18 cellular contexts compared by ENCODE assay signal in the genomic region with DNA sequence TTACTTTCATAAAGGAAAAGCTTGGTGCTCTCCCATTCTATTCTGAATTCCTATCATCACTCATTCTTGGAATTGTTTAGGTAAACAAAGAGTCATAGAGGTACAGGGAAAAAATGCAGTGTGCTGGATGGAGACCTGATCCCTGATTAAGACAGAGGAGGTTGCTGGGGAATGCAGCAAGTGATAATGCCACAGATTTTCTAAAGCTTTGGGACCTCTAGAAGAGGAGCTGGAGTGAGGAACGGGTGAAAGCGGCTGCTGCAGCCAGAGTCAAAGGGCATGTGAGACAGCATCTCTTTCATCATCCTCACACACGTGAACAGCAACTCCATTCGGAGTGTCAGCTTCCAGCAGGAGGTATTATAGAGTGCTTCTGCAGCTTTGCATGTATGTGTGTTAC. TPM values are rescaled to one million over a fixed set of nuclear protein-coding genes. Genes with fewer than 3 reads are reported as not detected.
DNase-seq lines count a peak whose midpoint lies in the region; ATAC-seq and TF ChIP-seq lines count a peak whose summit lies in the region.
"Had no signal": no experiment of that assay in that cellular context is flagged by ENCODE, and none has a peak within 500 bp of the region (broad histone marks: within the 10 kb centered on the region; RNA-seq: fewer than 3 reads in every experiment).

No MANE protein-coding gene starts in this region.

- H3K9me3 Mint-ChIP-seq in Calu3 (ENCODE audit: low read depth, unreplicated experiment), result no peaks in the 10 kb centered on the region
- H3K9me3 Mint-ChIP-seq: activated naive CD8-positive, alpha-beta T cell treated with anti-CD3 and anti-CD28 coated beads, Interleukin-2, amount 10 ng/mL, durations not matched to agents 7 days and 5 days; activated T-cell treated with anti-CD3 and anti-CD28 coated beads, Interleukin-2, amount 50 U/mL, for 24 hours had no signal

- no peak overlapping the region for H3K4me3 ChIP-seq in MG63
- no peak overlapping the region for H3K4me3 ChIP-seq in fibroblast of mammary gland (ENCODE audit: control insufficient read depth, low read depth, low read length)
- no peak overlapping the region for H3K4me3 ChIP-seq in parathyroid adenoma (ENCODE audit: low read depth, low read length)
- no peak overlapping the region for H3K4me3 ChIP-seq in HAP-1

- no peak overlapping the region for H3K27ac ChIP-seq in parathyroid adenoma

- H3K27me3 Mint-ChIP-seq in Calu3 (ENCODE audit: unreplicated experiment), result peaks cover 13% of the 10 kb centered on the region

- intact Hi-C loops in Calu3 (cut with micrococcal nuclease; ENCODE audit: unreplicated experiment) (no loop called here), posterior cingulate gyrus (cut with DNase I) (no loop called here)

- no peak for TF ChIP-seq CTCF in Calu3 (IDR thresholded peaks at IDR 0.05; ENCODE audit: unreplicated experiment)
- no peak for TF ChIP-seq CTCF in fibroblast of mammary gland (conservative IDR thresholded peaks at IDR 0.05; ENCODE audit: control insufficient read depth, insufficient read depth, low read depth, low read length)
- no peak for TF ChIP-seq CTCF in parathyroid adenoma (IDR thresholded peaks at IDR 0.05)
- TF ChIP-seq CTCF in omental fat pad (IDR thresholded peaks at IDR 0.05), result no peak

- no peak overlapping the region for H3K4me2 ChIP-seq in parathyroid adenoma (ENCODE audit: low read length)

- H3K9me3 ChIP-seq in MG63 (no peaks in the 10 kb centered on the region), parathyroid adenoma (ENCODE audit: control insufficient read depth, low read length) (no peaks in the 10 kb centered on the region), HAP-1 (no peaks in the 10 kb centered on the region)
- H3K9me3 ChIP-seq: BE2C had no signal

- no peaks in the 10 kb centered on the region for H3K27me3 ChIP-seq in MG63
- no peaks in the 10 kb centered on the region for H3K27me3 ChIP-seq in parathyroid adenoma (ENCODE audit: control insufficient read depth, insufficient read depth, low read length)
- peaks cover 26% of the 10 kb centered on the region for H3K27me3 ChIP-seq in HAP-1 (ENCODE audit: low read depth)
- H3K27me3 ChIP-seq: BE2C had no signal

- no peaks in the 10 kb centered on the region for H3K36me3 ChIP-seq in MG63
- H3K36me3 ChIP-seq in parathyroid adenoma (ENCODE audit: control insufficient read depth, insufficient read depth, low read length), result no peaks in the 10 kb centered on the region
- no peaks in the 10 kb centered on the region for H3K36me3 ChIP-seq in HAP-1 (replicated peaks)
- H3K36me3 ChIP-seq: BE2C had no signal

- peak overlapping the region; percentile 28 for H2AFZ ChIP-seq in parathyroid adenoma

- BruUV-seq in Calu3 (replicated peaks; lab: Mats Ljungman, UMichigan), result no TSS peak

- H3K4me1 Mint-ChIP-seq in Calu3 (ENCODE audit: low read depth, unreplicated experiment), result peaks cover 25% of the 10 kb centered on the region

- CTCF ChIA-PET in Calu3 (lab: Charles Lee), result interaction anchor here (0.6 to 1.5 kb wide), 3 partner anchors 12 to 272 kb away, joined by 3 to 6 read pairs (median 4); no protein-coding TSS in a partner anchor

- no peaks in the 10 kb centered on the region for H3K36me3 Mint-ChIP-seq in Calu3 (ENCODE audit: insufficient read depth, unreplicated experiment)
- H3K36me3 Mint-ChIP-seq: activated naive CD8-positive, alpha-beta T cell treated with anti-CD3 and anti-CD28 coated beads, Interleukin-2, amount 10 ng/mL, durations not matched to agents 7 days and 5 days had no signal

- peak overlapping the region; percentile 34 for H3K4me3 Mint-ChIP-seq in Calu3 (ENCODE audit: low read depth, unreplicated experiment)
- H3K4me3 Mint-ChIP-seq: activated naive CD8-positive, alpha-beta T cell treated with anti-CD3 and anti-CD28 coated beads, Interleukin-2, amount 10 ng/mL, durations not matched to agents 7 days and 5 days; activated T-cell treated with anti-CD3 and anti-CD28 coated beads, Interleukin-2, amount 50 U/mL, for 24 hours had no signal

- no peaks in the 10 kb centered on the region for H3K79me2 ChIP-seq in parathyroid adenoma

- DNase-seq in Calu3 (no peak), MG63 (peak; percentile 29), fibroblast of mammary gland (ENCODE audit: low read depth) (peak; percentile 54), posterior cingulate gyrus (no peak), HAP-1 (ENCODE audit: low spot score in 2 of 2) (no peak), omental fat pad (ENCODE audit: low spot score) (no peak)
- no peak for DNase-seq in activated T-cell treated with anti-CD3 and anti-CD28 coated beads, Interleukin-2, amount 50 U/mL, for 48 hours
- DNase-seq: activated naive CD8-positive, alpha-beta T cell treated with anti-CD3 and anti-CD28 coated beads, Interleukin-2, amount 10 ng/mL, durations not matched to agents 7 days and 5 days; activated T-cell treated with anti-CD3 and anti-CD28 coated beads, Interleukin-2, amount 50 U/mL, for 24 hours; BE2C; cerebellar nuclear complex; glutamatergic neuron; kidney; MM.1S; NCI-H2029 treated with DMSO at 0.1 percent for 48 hours; stimulated activated CD4-positive, alpha-beta T cell treated with anti-CD3 and anti-CD28 coated beads, Interleukin-1b, Interleukin-23, amount 100 ng/mL, for 48 hours; substantia nigra had no signal

- no peak overlapping the region for H3K9ac ChIP-seq in parathyroid adenoma

- H3K4me1 ChIP-seq in parathyroid adenoma (no peaks in the 10 kb centered on the region), HAP-1 (no peaks in the 10 kb centered on the region; the same call in 1 of the 2 replicates)
- H3K4me1 ChIP-seq: BE2C had no signal

- no peak overlapping the region for H3K27ac Mint-ChIP-seq in Calu3 (ENCODE audit: unreplicated experiment)
- H3K27ac Mint-ChIP-seq: activated naive CD8-positive, alpha-beta T cell treated with anti-CD3 and anti-CD28 coated beads, Interleukin-2, amount 10 ng/mL, durations not matched to agents 7 days and 5 days; activated T-cell treated with anti-CD3 and anti-CD28 coated beads, Interleukin-2, amount 50 U/mL, for 24 hours had no signal

- in situ Hi-C loops in HAP-1 (cut with MboI; ENCODE audit: low sequenced_read_pairs), result no loop called here

- no peak for ATAC-seq in omental fat pad (ENCODE audit: low FRiP score)

RNA-seq across cellular contexts. Expression of a gene that starts 54.9 kb away (rescaled TPM):
- total RNA-seq in Calu3 (2022) (4.2 and 4.9 TPM in 2 replicates), omental fat pad (10 to 100 TPM in 3 of 4 donors, 1 to 10 TPM in 1; 9.1 to 27.2 (median 18.3) TPM)
- total RNA-seq in MG63 (2014; rRNA removed; shearing (Covaris generic); ENCODE audit: low replicate concordance), result 1.5 and 3.8 TPM in 2 replicates

Comparison
In these comparisons a context has a peak if more than half of its experiments do, and no peak if none do; other contexts are left out.
1. DNase-seq: peak in MG63 (single experiment) and fibroblast of mammary gland (single experiment); none in Calu3 (single experiment), posterior cingulate gyrus (0 of 10), HAP-1 (0 of 2), activated T-cell treated with anti-CD3 and anti-CD28 coated beads, Interleukin-2, amount 50 U/mL, for 48 hours (0 of 2) and omental fat pad (single experiment).